11 cellular contexts compared by ENCODE assay signal in genomic region chr16:28931801-28932225, GRCh38. TPM values are rescaled to one million over a fixed set of nuclear protein-coding genes. Genes with fewer than 3 reads are reported as not detected.
DNase-seq lines count a peak whose midpoint lies in the region; ATAC-seq and TF ChIP-seq lines count a peak whose summit lies in the region.
"Had no signal": no experiment of that assay in that cellular context is flagged by ENCODE, and none has a peak within 500 bp of the region (broad histone marks: within the 10 kb centered on the region; RNA-seq: fewer than 3 reads in every experiment).

TSS of gene CD19 (plus strand) at chr16:28931971. CDS start at chr16:28932001, 30 bp downstream.

- BruUV-seq in OCI-LY7 (replicated peaks; lab: Mats Ljungman, UMichigan): no TSS peak

- peak within 1 kb of the TSS; percentile 99 for H3K9ac ChIP-seq in BLaER1

- no peaks in the 10 kb centered on the region for H3K9me3 Mint-ChIP-seq in immature natural killer cell
- no peaks in the 10 kb centered on the region for H3K9me3 Mint-ChIP-seq in chondrocyte (ENCODE audit: low read depth)

- peaks cover 23% of the 10 kb centered on the region; the same call in 1 of the 2 replicates for H3K79me2 ChIP-seq in OCI-LY7 (ENCODE audit: insufficient read depth, low read depth, low read length)

- POLR2A ChIA-PET in OCI-LY7 (lab: Charles Lee): interaction anchor here (0.7 to 2.9 kb wide), 5 partner anchors 9 to 357 kb away, joined by 3 to 37 read pairs (median 8); no protein-coding TSS in a partner anchor

- H3K4me3 Mint-ChIP-seq in immature natural killer cell (peak within 1 kb of the TSS; percentile 3 to 62 (median 49)), chondrocyte (ENCODE audit: unreplicated experiment) (no peak within 1 kb of the TSS)

- no peaks in the 10 kb centered on the region for H3K27me3 ChIP-seq in BLaER1
- H3K27me3 ChIP-seq: stomach had no signal

- H3K36me3 Mint-ChIP-seq in immature natural killer cell (no peaks in the 10 kb centered on the region), chondrocyte (ENCODE audit: low read depth) (peaks cover 2% of the 10 kb centered on the region)

- intact Hi-C loops in OCI-LY7 (cut with micrococcal nuclease; ENCODE audit: unreplicated experiment): loop anchor here (1.0 kb wide), 1 partner anchor 8 kb away; no protein-coding TSS in a partner anchor

- ATAC-seq in HG03342 (IDR thresholded peaks at IDR 0.05; ENCODE audit: unreplicated experiment): no peak

- H3K27ac ChIP-seq in BLaER1: peak within 1 kb of the TSS; percentile 99
- H3K27ac ChIP-seq in OCI-LY7 (ENCODE audit: low read depth, low read length, poor library complexity, severe bottlenecking): peak within 1 kb of the TSS; percentile 99
- H3K27ac ChIP-seq: stomach had no signal

- peak within 1 kb of the TSS; percentile 0; the same call in 1 of the 2 replicates for H2AFZ ChIP-seq in OCI-LY7 (ENCODE audit: low read length)

- H3K4me1 Mint-ChIP-seq in immature natural killer cell (peaks cover 28 to 42% of the 10 kb centered on the region in 2 donors), chondrocyte (ENCODE audit: low read depth) (no peaks in the 10 kb centered on the region)

- DNase-seq in GM12865 (ENCODE audit: low read depth): peak; percentile 74
- DNase-seq in OCI-LY7 (ENCODE audit: low spot score): peak; percentile 69
- DNase-seq in immature natural killer cell: no peak
- no peak for DNase-seq in NCI-H2081 treated with DMSO at 0.1 percent for 48 hours (lab: John Stamatoyannopoulos, UW)
- DNase-seq in chondrocyte (ENCODE audit: low spot score): no peak
- no peak for DNase-seq in inferior parietal cortex (ENCODE audit: extremely low spot score)
- DNase-seq: stomach had no signal

- H3K4me3 ChIP-seq in BLaER1 (peak within 1 kb of the TSS; percentile 93), GM12865 (ENCODE audit: low read depth, low read length) (peak within 1 kb of the TSS; percentile 98), OCI-LY7 (ENCODE audit: low read depth, low read length, poor library complexity, severe bottlenecking) (peak within 1 kb of the TSS; percentile 78)

- H3K4me2 ChIP-seq in BLaER1 (peak within 1 kb of the TSS; percentile 99), OCI-LY7 (ENCODE audit: low read length) (peak within 1 kb of the TSS; percentile 86)

- peaks cover 21% of the 10 kb centered on the region for H4K20me1 ChIP-seq in BLaER1
- no peaks in the 10 kb centered on the region for H4K20me1 ChIP-seq in OCI-LY7 (ENCODE audit: insufficient read depth, low read length)

- CTCF ChIA-PET in OCI-LY7 (lab: Charles Lee; ENCODE audit: unreplicated experiment): interaction anchor here (0.6 kb wide), 1 partner anchor 9 kb away, joined by 4 read pairs; no protein-coding TSS in a partner anchor

- H3K27ac Mint-ChIP-seq in immature natural killer cell (peak within 1 kb of the TSS; percentile 79 to 95 (median 90)), chondrocyte (ENCODE audit: unreplicated experiment) (no peak within 1 kb of the TSS)

- H3K9me3 ChIP-seq in BLaER1 (no peaks in the 10 kb centered on the region), OCI-LY7 (ENCODE audit: low read length) (no peaks in the 10 kb centered on the region)
- H3K9me3 ChIP-seq: stomach had no signal

- TF ChIP-seq CTCF in GM12865 (IDR thresholded peaks at IDR 0.05; ENCODE audit: insufficient read depth, low read depth, low read length, missing control alignments): no peak
- TF ChIP-seq CTCF in OCI-LY7 (conservative IDR thresholded peaks at IDR 0.05; ENCODE audit: low read length): no peak; the same call in 1 of the 2 replicates
- no peak for TF ChIP-seq CTCF in chondrocyte (IDR thresholded peaks at IDR 0.05)

- H3K9me2 ChIP-seq in OCI-LY7 (ENCODE audit: insufficient read depth, low read length): no peaks in the 10 kb centered on the region

- H3K36me3 ChIP-seq in BLaER1: peaks cover 39% of the 10 kb centered on the region
- H3K36me3 ChIP-seq in OCI-LY7 (ENCODE audit: insufficient read depth, low read length): peaks cover 32% of the 10 kb centered on the region
- H3K36me3 ChIP-seq: stomach had no signal

- peaks cover 0 to 3% (median 2%) of the 10 kb centered on the region in 3 donors for H3K27me3 Mint-ChIP-seq in immature natural killer cell (ENCODE audit: low read depth in 3 of 3)
- peaks cover 3% of the 10 kb centered on the region for H3K27me3 Mint-ChIP-seq in chondrocyte (ENCODE audit: low read depth)

- H3K4me1 ChIP-seq in BLaER1 (peaks cover 87% of the 10 kb centered on the region), OCI-LY7 (ENCODE audit: insufficient read depth, low read length, poor library complexity, severe bottlenecking) (peaks cover 83% of the 10 kb centered on the region)

RNA-seq across cellular contexts. Expression of gene CD19, which starts in this region (rescaled TPM):
- 139 and 141 TPM in 2 replicates for total RNA-seq in OCI-LY7 (2014; rRNA removed; shearing (Covaris generic))
- total RNA-seq in OCI-LY7 (2022) (131 and 134 TPM in 2 replicates), chondrocyte (not detected in 3 replicates)
- under 1 TPM; 0.18 to 0.29 (median 0.27) TPM for polyA plus RNA-seq in immature natural killer cell
- total RNA-seq: osteocyte had no signal
- polyA plus RNA-seq: BJ had no signal

Comparison
In these comparisons a context has a peak if more than half of its experiments do, and no peak if none do; other contexts are left out.
1. RNA of gene CD19 (total RNA-seq): 131 to 141 TPM in OCI-LY7; not detected in chondrocyte; every median in the first group is over 100 times any median in the second.
2. DNase-seq: peak in GM12865 (single experiment) and OCI-LY7 (single experiment); none in immature natural killer cell (0 of 3), NCI-H2081 treated with DMSO at 0.1 percent for 48 hours (single experiment), chondrocyte (single experiment) and inferior parietal cortex (single experiment).
3. Peak in every context shown above with its lines, with median percentiles within 50 percentile points of each other: H3K4me3 ChIP-seq.